In genomic region chr10:107474650-107475049, GRCh38 we compare ENCODE assay signal across 22 cellular contexts.
DNase-seq lines count a peak whose midpoint lies in the region; ATAC-seq and TF ChIP-seq lines count a peak whose summit lies in the region.
"Had no signal": no experiment of that assay in that cellular context is flagged by ENCODE, and none has a peak within 500 bp of the region (broad histone marks: within the 10 kb centered on the region; RNA-seq: fewer than 3 reads in every experiment).

No MANE protein-coding gene starts in this region.

- no peak overlapping the region for H3K27ac Mint-ChIP-seq in GM23338
- H3K27ac Mint-ChIP-seq in stimulated activated memory B cell treated with anti-CD40 and anti-IgM and Interleukin-4, amounts not matched to agents 10 μg/mL and 1 μg/mL and 100 μg/mL, for 72 hours, result no peak overlapping the region
- no peak overlapping the region for H3K27ac Mint-ChIP-seq in activated T-helper 1 cell treated with anti-CD3 and anti-CD28 coated beads, Interleukin-12 subunit alpha, Interleukin-12 subunit beta, Interleukin-2, Interleukin-4 antibody, amounts not matched to agents 30 ng/mL and 10 ng/mL and 1 ng/mL, durations not matched to agents 14 hours and 24 hours and 36 hours
- H3K27ac Mint-ChIP-seq: IgD-negative memory B cell had no signal

- no peaks in the 10 kb centered on the region for H3K27me3 ChIP-seq in GM23338 (ENCODE audit: insufficient read depth)

- H3K27ac ChIP-seq in GM23338 (ENCODE audit: low read depth), result no peak overlapping the region
- H3K27ac ChIP-seq: A549 had no signal

- H3K4me3 ChIP-seq in GM23338, result no peak overlapping the region
- H3K4me3 ChIP-seq: A549, HAP-1 had no signal

- peaks cover 4% of the 10 kb centered on the region; the same call in 1 of the 3 replicates for H3K9me3 Mint-ChIP-seq in GM23338
- H3K9me3 Mint-ChIP-seq in stimulated activated memory B cell treated with anti-CD40 and anti-IgM and Interleukin-4, amounts not matched to agents 10 μg/mL and 1 μg/mL and 100 μg/mL, for 72 hours, result peaks cover 3% of the 10 kb centered on the region
- H3K9me3 Mint-ChIP-seq in activated T-helper 1 cell treated with anti-CD3 and anti-CD28 coated beads, Interleukin-12 subunit alpha, Interleukin-12 subunit beta, Interleukin-2, Interleukin-4 antibody, amounts not matched to agents 30 ng/mL and 10 ng/mL and 1 ng/mL, durations not matched to agents 14 hours and 24 hours and 36 hours, result peaks cover 4% of the 10 kb centered on the region

- DNase-seq in GM23338 (ENCODE audit: low spot score), result no peak
- DNase-seq in activated T-helper 1 cell treated with anti-CD3 and anti-CD28 coated beads, Interleukin-12 subunit alpha, Interleukin-12 subunit beta, Interleukin-2, Interleukin-4 antibody, amounts not matched to agents 30 ng/mL and 10 ng/mL and 1 ng/mL, durations not matched to agents 14 hours and 24 hours and 36 hours (ENCODE audit: low spot score), result no peak
- DNase-seq in DMS153 treated with DMSO at 0.1 percent for 48 hours (lab: John Stamatoyannopoulos, UW; ENCODE audit: unreplicated experiment), result no peak
- DNase-seq: C1 segment of cervical spinal cord, DND-41, Kasumi-1, NCI-H1417, NCI-H187 treated with DMSO at 0.1 percent for 48 hours, NCI-H345, NCI-H526 treated with DMSO at 0.1 percent for 48 hours, SHP77 treated with DMSO at 0.1 percent for 48 hours, T-helper 1 cell, T1000 had no signal

- H3K36me3 Mint-ChIP-seq in GM23338 (ENCODE audit: low read depth), result peaks cover 3% of the 10 kb centered on the region; the same call in 1 of the 3 replicates
- H3K36me3 Mint-ChIP-seq in stimulated activated memory B cell treated with anti-CD40 and anti-IgM and Interleukin-4, amounts not matched to agents 10 μg/mL and 1 μg/mL and 100 μg/mL, for 72 hours, result no peaks in the 10 kb centered on the region
- H3K36me3 Mint-ChIP-seq in activated T-helper 1 cell treated with anti-CD3 and anti-CD28 coated beads, Interleukin-12 subunit alpha, Interleukin-12 subunit beta, Interleukin-2, Interleukin-4 antibody, amounts not matched to agents 30 ng/mL and 10 ng/mL and 1 ng/mL, durations not matched to agents 14 hours and 24 hours and 36 hours (ENCODE audit: low read depth), result no peaks in the 10 kb centered on the region
- H3K36me3 Mint-ChIP-seq: IgD-negative memory B cell had no signal

- H3K27me3 Mint-ChIP-seq in GM23338 (ENCODE audit: insufficient read depth, low read depth, poor library complexity), result no peaks in the 10 kb centered on the region
- H3K27me3 Mint-ChIP-seq in stimulated activated memory B cell treated with anti-CD40 and anti-IgM and Interleukin-4, amounts not matched to agents 10 μg/mL and 1 μg/mL and 100 μg/mL, for 72 hours, result no peaks in the 10 kb centered on the region
- no peaks in the 10 kb centered on the region for H3K27me3 Mint-ChIP-seq in activated T-helper 1 cell treated with anti-CD3 and anti-CD28 coated beads, Interleukin-12 subunit alpha, Interleukin-12 subunit beta, Interleukin-2, Interleukin-4 antibody, amounts not matched to agents 30 ng/mL and 10 ng/mL and 1 ng/mL, durations not matched to agents 14 hours and 24 hours and 36 hours (ENCODE audit: insufficient read depth)
- H3K27me3 Mint-ChIP-seq: IgD-negative memory B cell had no signal

- H3K36me3 ChIP-seq in GM23338 (ENCODE audit: insufficient read depth), result no peaks in the 10 kb centered on the region
- H3K36me3 ChIP-seq: HAP-1 had no signal

- ATAC-seq in GM18498 (IDR thresholded peaks at IDR 0.05; ENCODE audit: unreplicated experiment) (peak; percentile 61), GM19324 (IDR thresholded peaks at IDR 0.05; ENCODE audit: low FRiP score, unreplicated experiment) (peak; percentile 47), GM23338 (no peak), HG03432 (IDR thresholded peaks at IDR 0.05; ENCODE audit: unreplicated experiment) (peak; percentile 45), GM21390 (IDR thresholded peaks at IDR 0.05; ENCODE audit: unreplicated experiment) (no peak)
- ATAC-seq in stimulated activated memory B cell treated with anti-CD40 and anti-IgM and Interleukin-4, amounts not matched to agents 10 μg/mL and 1 μg/mL and 100 μg/mL, for 72 hours, result no peak
- ATAC-seq: A549, SK-N-SH treated with all-trans-retinoic acid at 6 μM for 48 hours had no signal

- peaks cover 3% of the 10 kb centered on the region; the same call in 1 of the 2 replicates for H3K9me2 ChIP-seq in GM23338 (ENCODE audit: insufficient read depth)

- TF ChIP-seq CTCF in GM23338 (conservative IDR thresholded peaks at IDR 0.05; ENCODE audit: low read depth in 2 of 2), result no peak

- H2AFZ ChIP-seq in GM23338, result peak overlapping the region; percentile 28; the same call in 1 of the 2 replicates

- no peaks in the 10 kb centered on the region for H3F3A ChIP-seq in GM23338 (replicated peaks; ENCODE audit: low read depth)

- no peaks in the 10 kb centered on the region for H3K4me1 Mint-ChIP-seq in GM23338
- H3K4me1 Mint-ChIP-seq in stimulated activated memory B cell treated with anti-CD40 and anti-IgM and Interleukin-4, amounts not matched to agents 10 μg/mL and 1 μg/mL and 100 μg/mL, for 72 hours, result peaks cover 25% of the 10 kb centered on the region
- H3K4me1 Mint-ChIP-seq in activated T-helper 1 cell treated with anti-CD3 and anti-CD28 coated beads, Interleukin-12 subunit alpha, Interleukin-12 subunit beta, Interleukin-2, Interleukin-4 antibody, amounts not matched to agents 30 ng/mL and 10 ng/mL and 1 ng/mL, durations not matched to agents 14 hours and 24 hours and 36 hours (ENCODE audit: low read depth), result no peaks in the 10 kb centered on the region

- intact Hi-C loops in activated T-helper 1 cell treated with anti-CD3 and anti-CD28 coated beads, Interleukin-12 subunit alpha, Interleukin-12 subunit beta, Interleukin-2, Interleukin-4 antibody, amounts not matched to agents 30 ng/mL and 10 ng/mL and 1 ng/mL, durations not matched to agents 14 hours and 24 hours and 36 hours (cut with micrococcal nuclease), result no loop called here

- H3K4me3 Mint-ChIP-seq in GM23338, result no peak overlapping the region
- H3K4me3 Mint-ChIP-seq in stimulated activated memory B cell treated with anti-CD40 and anti-IgM and Interleukin-4, amounts not matched to agents 10 μg/mL and 1 μg/mL and 100 μg/mL, for 72 hours, result no peak overlapping the region
- H3K4me3 Mint-ChIP-seq in activated T-helper 1 cell treated with anti-CD3 and anti-CD28 coated beads, Interleukin-12 subunit alpha, Interleukin-12 subunit beta, Interleukin-2, Interleukin-4 antibody, amounts not matched to agents 30 ng/mL and 10 ng/mL and 1 ng/mL, durations not matched to agents 14 hours and 24 hours and 36 hours, result no peak overlapping the region

- H3K4me1 ChIP-seq in GM23338 (ENCODE audit: insufficient read depth), result no peaks in the 10 kb centered on the region
- H3K4me1 ChIP-seq: A549, HAP-1 had no signal

- no peaks in the 10 kb centered on the region for H3K79me2 ChIP-seq in GM23338 (replicated peaks; ENCODE audit: insufficient read depth)

- H4K20me1 ChIP-seq in GM23338 (replicated peaks; ENCODE audit: insufficient read depth), result no peaks in the 10 kb centered on the region

- H3K4me2 ChIP-seq in GM23338, result no peak overlapping the region
- H3K4me2 ChIP-seq: A549 had no signal

Comparison
In these comparisons a context has a peak if more than half of its experiments do, and no peak if none do; other contexts are left out.
1. ATAC-seq: peak in GM18498 (single experiment), GM19324 (single experiment) and HG03432 (single experiment); none in GM23338 (single experiment), stimulated activated memory B cell treated with anti-CD40 and anti-IgM and Interleukin-4, amounts not matched to agents 10 μg/mL and 1 μg/mL and 100 μg/mL, for 72 hours (single experiment) and GM21390 (single experiment).